17 cellular contexts compared by ENCODE assay signal in the genomic region with DNA sequence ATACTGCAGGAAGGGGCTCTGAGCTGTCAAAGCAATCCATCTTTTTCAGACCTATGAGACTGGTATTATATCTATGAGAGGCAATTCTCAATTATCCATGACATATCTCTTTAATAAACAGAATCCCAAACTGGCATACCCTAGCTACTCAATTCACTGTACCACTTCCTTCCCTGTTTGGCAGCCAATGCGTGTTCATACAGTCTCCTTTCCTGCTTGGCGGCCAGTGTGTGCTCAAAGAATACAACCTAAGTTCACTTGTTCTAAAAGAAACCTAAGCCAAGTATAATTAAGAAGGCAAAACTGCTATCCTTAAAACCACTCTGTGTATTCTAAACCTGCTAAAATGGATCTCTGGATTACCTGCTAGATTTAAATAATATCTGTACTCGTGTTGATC. TPM values are rescaled to one million over a fixed set of nuclear protein-coding genes. Genes with fewer than 3 reads are reported as not detected.
DNase-seq lines count a peak whose midpoint lies in the region; ATAC-seq, FAIRE-seq and TF ChIP-seq lines count a peak whose summit lies in the region.
"Had no signal": no experiment of that assay in that cellular context is flagged by ENCODE, and none has a peak within 500 bp of the region (broad histone marks: within the 10 kb centered on the region; RNA-seq: fewer than 3 reads in every experiment).

No MANE protein-coding gene starts in this region.

- peaks cover 10% of the 10 kb centered on the region for H3K9me3 Mint-ChIP-seq in chondrocyte (ENCODE audit: low read depth)
- H3K9me3 Mint-ChIP-seq: activated naive CD4-positive, alpha-beta T cell treated with anti-CD3 and anti-CD28 coated beads for 36 hours had no signal

- ATAC-seq in left ventricle myocardium superior (peak; percentile 61), HG03354 (IDR thresholded peaks at IDR 0.05; ENCODE audit: poor library complexity, severe bottlenecking, unreplicated experiment) (peak; percentile 12)

- H3K4me1 ChIP-seq in right atrium auricular region: peaks cover 0 to 13% of the 10 kb centered on the region in 2 donors
- H3K4me1 ChIP-seq: prostate gland, SJSA1 had no signal

- TF ChIP-seq CTCF in right atrium auricular region (IDR thresholded peaks at IDR 0.05) (no peak), chondrocyte (IDR thresholded peaks at IDR 0.05) (no peak), D721Med (IDR thresholded peaks at IDR 0.05; ENCODE audit: insufficient read depth, missing control alignments) (no peak)

- H3K4me3 Mint-ChIP-seq in chondrocyte (ENCODE audit: unreplicated experiment): peak overlapping the region; percentile 3
- H3K4me3 Mint-ChIP-seq: activated naive CD4-positive, alpha-beta T cell treated with anti-CD3 and anti-CD28 coated beads for 36 hours; H9 had no signal

- intact Hi-C loops in left ventricle myocardium superior (cut with micrococcal nuclease): no loop called here

- no peaks in the 10 kb centered on the region for H3K27me3 ChIP-seq in right atrium auricular region
- H3K27me3 ChIP-seq: SJSA1 had no signal

- H3K36me3 Mint-ChIP-seq in chondrocyte (ENCODE audit: low read depth): no peaks in the 10 kb centered on the region

- H3K36me3 ChIP-seq in right atrium auricular region: no peaks in the 10 kb centered on the region
- H3K36me3 ChIP-seq: prostate gland, SJSA1 had no signal

- H3K27ac ChIP-seq in right atrium auricular region: peak overlapping the region in 1 of 2 donors; percentile 75
- H3K27ac ChIP-seq: prostate gland, SJSA1 had no signal

- H3K4me3 ChIP-seq in right atrium auricular region: no peak overlapping the region
- H3K4me3 ChIP-seq: prostate gland, SJSA1 had no signal

- H3K9me3 ChIP-seq in right atrium auricular region: no peaks in the 10 kb centered on the region
- H3K9me3 ChIP-seq: prostate gland, SJSA1 had no signal

- peaks cover 77% of the 10 kb centered on the region for H3K4me1 Mint-ChIP-seq in chondrocyte (ENCODE audit: low read depth)

- FAIRE-seq in D721Med (lab: Jason Lieb, UNC): no peak
- FAIRE-seq: TTC549 had no signal

- H3K27ac Mint-ChIP-seq in chondrocyte (ENCODE audit: unreplicated experiment): peak overlapping the region; percentile 85
- H3K27ac Mint-ChIP-seq: activated naive CD4-positive, alpha-beta T cell treated with anti-CD3 and anti-CD28 coated beads for 36 hours; H9 had no signal

- no peaks in the 10 kb centered on the region for H3K27me3 Mint-ChIP-seq in chondrocyte (ENCODE audit: low read depth)

- DNase-seq in left ventricle myocardium superior (no peak), right atrium auricular region (ENCODE audit: low spot score) (no peak), chondrocyte (ENCODE audit: low spot score) (no peak), NCI-H226 (no peak), NCI-H748 (lab: John Stamatoyannopoulos, UW; ENCODE audit: unreplicated experiment) (no peak), NCI-H82 (lab: John Stamatoyannopoulos, UW) (no peak), D721Med (ENCODE audit: insufficient read length, low spot score) (no peak)
- DNase-seq: DMS 273 treated with DMSO at 0.1 percent for 48 hours, H9, NCI-H187, NCI-H510A treated with DMSO at 0.1 percent for 48 hours, OCI-M1 had no signal

RNA-seq across cellular contexts. Expression of a gene that starts 38.3 kb away (rescaled TPM):
- 37.5 TPM for total RNA-seq in left ventricle myocardium superior
- 100 to 1,000 TPM in 1 of 2 donors, 10 to 100 TPM in 1; 57.7 to 125 TPM for total RNA-seq in right atrium auricular region
- total RNA-seq in chondrocyte: 51.1 to 56.4 TPM (median 55.9 TPM) in 3 replicates
